Comparison of ENCODE assay signal across 8 cellular contexts in genomic region chr5:154039458-154039829, GRCh38. TPM values are rescaled to one million over a fixed set of nuclear protein-coding genes. Genes with fewer than 3 reads are reported as not detected.
DNase-seq lines count a peak whose midpoint lies in the region; ATAC-seq and TF ChIP-seq lines count a peak whose summit lies in the region.

No MANE protein-coding gene starts in this region.

- no peak for DNase-seq in Caco-2
- no peak for DNase-seq in PC-3
- no peak for DNase-seq in epithelial cell of esophagus (ENCODE audit: low read depth)
- no peak for DNase-seq in osteocyte (ENCODE audit: extremely low spot score, unreplicated experiment)
- no peak for DNase-seq in superior temporal gyrus (ENCODE audit: extremely low spot score)
- DNase-seq in NCI-H2227 treated with DMSO at 0.1 percent for 48 hours (lab: John Stamatoyannopoulos, UW) = no peak
- DNase-seq in COLO668 (lab: John Stamatoyannopoulos, UW; ENCODE audit: unreplicated experiment) = no peak

- H3K36me3 ChIP-seq in Caco-2 (ENCODE audit: control insufficient read depth, insufficient read depth, low read length) = no peaks in the 10 kb centered on the region
- H3K36me3 ChIP-seq in PC-3 (ENCODE audit: low read depth, low read length) = no peaks in the 10 kb centered on the region

- H3K36me3 Mint-ChIP-seq in Caco-2 (ENCODE audit: insufficient read depth, unreplicated experiment) (no peaks in the 10 kb centered on the region), osteocyte (ENCODE audit: unreplicated experiment) (peaks cover 3% of the 10 kb centered on the region)

- ATAC-seq in PC-3 = no peak
- no peak for ATAC-seq in GM18907 (IDR thresholded peaks at IDR 0.05; ENCODE audit: unreplicated experiment)

- POLR2A ChIA-PET in Caco-2 (lab: Charles Lee) = interaction anchor here (0.7 to 1.2 kb wide), 2 partner anchors 16 to 150 kb away, joined by 3 to 4 read pairs; no protein-coding TSS in a partner anchor
- POLR2A ChIA-PET in PC-3 (lab: Charles Lee; ENCODE audit: unreplicated experiment) = interaction anchor here (0.7 kb wide), 1 partner anchor 462 kb away, joined by 3 read pairs; no protein-coding TSS in a partner anchor

- H4K20me1 ChIP-seq in PC-3 (ENCODE audit: low read length) = no peaks in the 10 kb centered on the region

- peak overlapping the region; percentile 96 for H2AFZ ChIP-seq in PC-3 (ENCODE audit: low read length)

- H3K27me3 ChIP-seq in Caco-2 (replicated peaks; ENCODE audit: control insufficient read depth, insufficient read depth, low read length) = no peaks in the 10 kb centered on the region
- H3K27me3 ChIP-seq in PC-3 (ENCODE audit: low read length) = no peaks in the 10 kb centered on the region

- CTCF ChIA-PET in Caco-2 (lab: Charles Lee) (interaction anchor here (1.0 to 1.2 kb wide), 4 partner anchors 33 to 366 kb away, joined by 3 to 7 read pairs (median 6); partner anchors contain the start of gene GALNT10), PC-3 (lab: Charles Lee) (interaction anchor here (0.6 to 0.7 kb wide), 2 partner anchors 379 to 742 kb away, joined by 3 to 4 read pairs; no protein-coding TSS in a partner anchor)

- H3K9me3 ChIP-seq in Caco-2 = no peaks in the 10 kb centered on the region
- H3K9me3 ChIP-seq in PC-3 (ENCODE audit: low read length) = no peaks in the 10 kb centered on the region

- no peak overlapping the region for H3K27ac ChIP-seq in PC-3 (ENCODE audit: low read length)

- H3K4me1 ChIP-seq in Caco-2 (0 out of 2 replicates have a peak, but pooled peaks cover 4% of the 10 kb centered on the region), PC-3 (ENCODE audit: insufficient read depth, low read length) (peaks cover 14% of the 10 kb centered on the region)

- intact Hi-C loops in Caco-2 (cut with micrococcal nuclease; ENCODE audit: unreplicated experiment) = loop anchor here (2.0 kb wide), 1 partner anchor 27 kb away; no protein-coding TSS in a partner anchor
- intact Hi-C loops in PC-3 (cut with micrococcal nuclease) = no loop called here

- H3K4me1 Mint-ChIP-seq in Caco-2 (ENCODE audit: low read depth, unreplicated experiment) (peaks cover 6% of the 10 kb centered on the region), osteocyte (ENCODE audit: unreplicated experiment) (peaks cover 16% of the 10 kb centered on the region)

- peak overlapping the region; percentile 85 for H3K9ac ChIP-seq in PC-3 (ENCODE audit: low read length)

- no TSS peak for BruUV-seq in Caco-2 (replicated peaks; lab: Mats Ljungman, UMichigan)
- BruUV-seq in PC-3 (replicated peaks; lab: Mats Ljungman, UMichigan) = no TSS peak

- H3F3A ChIP-seq in PC-3 (ENCODE audit: low read length, unreplicated experiment) = no peaks in the 10 kb centered on the region

- H3K27me3 Mint-ChIP-seq in Caco-2 (ENCODE audit: insufficient read depth, unreplicated experiment) = no peaks in the 10 kb centered on the region
- H3K27me3 Mint-ChIP-seq in osteocyte (ENCODE audit: unreplicated experiment) = no peaks in the 10 kb centered on the region

- H3K4me3 ChIP-seq in Caco-2 (ENCODE audit: low read depth, low read length) (peak overlapping the region; percentile 54), PC-3 (ENCODE audit: low read length) (peak overlapping the region; percentile 99), epithelial cell of esophagus (ENCODE audit: low read length) (peak overlapping the region; percentile 88)

- peak overlapping the region; percentile 98 for H3K4me2 ChIP-seq in PC-3 (ENCODE audit: low read length)

- peaks cover 31% of the 10 kb centered on the region for H3K79me2 ChIP-seq in PC-3 (ENCODE audit: low read length)

- H3K4me3 Mint-ChIP-seq in Caco-2 (ENCODE audit: unreplicated experiment) (peak overlapping the region; percentile 92), osteocyte (ENCODE audit: unreplicated experiment) (peak overlapping the region; percentile 94)

- H3K9me3 Mint-ChIP-seq in Caco-2 (ENCODE audit: unreplicated experiment) (no peaks in the 10 kb centered on the region), osteocyte (ENCODE audit: unreplicated experiment) (no peaks in the 10 kb centered on the region)

- H3K9me2 ChIP-seq in PC-3 (replicated peaks; ENCODE audit: low read length) = no peaks in the 10 kb centered on the region

- H3K27ac Mint-ChIP-seq in Caco-2 (ENCODE audit: unreplicated experiment) (peak overlapping the region; percentile 89), osteocyte (ENCODE audit: unreplicated experiment) (peak overlapping the region; percentile 94)

- TF ChIP-seq CTCF in Caco-2 (IDR thresholded peaks at IDR 0.05; ENCODE audit: insufficient read depth in 1 of 2, low read depth in 1 of 2, low read length in 1 of 2, severe bottlenecking in 1 of 2, unreplicated experiment in 1 of 2) = no peak
- TF ChIP-seq CTCF in PC-3 (conservative IDR thresholded peaks at IDR 0.05; ENCODE audit: low read depth, low read length) = no peak
- TF ChIP-seq CTCF in epithelial cell of esophagus (IDR thresholded peaks at IDR 0.05; ENCODE audit: insufficient read depth, low read depth, low read length, missing control alignments) = no peak
- TF ChIP-seq CTCF in osteocyte (IDR thresholded peaks at IDR 0.05) = no peak

RNA-seq across cellular contexts. Expression of gene MFAP3, which starts 0.7 kb away (rescaled TPM):
- total RNA-seq in Caco-2 (2022) = 21.9 and 24.1 TPM in 2 replicates
- total RNA-seq in PC-3 (2014; rRNA removed) = 17.7 and 21.1 TPM in 2 replicates
- total RNA-seq in osteocyte = 41.7 and 44.2 TPM in 2 replicates

RNA-seq across cellular contexts. Expression of gene FAM114A2, which starts 0.7 kb away (rescaled TPM):
- total RNA-seq in Caco-2 (2022) (15.6 and 16.0 TPM in 2 replicates), PC-3 (2014; rRNA removed) (6.0 and 12.9 TPM in 2 replicates), osteocyte (31.0 and 35.6 TPM in 2 replicates)
